In genomic region chr1:24418898-24419628, GRCh38 we compare ENCODE assay signal across 8 cellular contexts. TPM values are rescaled to one million over a fixed set of nuclear protein-coding genes. Genes with fewer than 3 reads are reported as not detected.
A peak's percentile ranks its signal among the peaks of the same experiment; 100 is the strongest.
DNase-seq lines count a peak whose midpoint lies in the region; ATAC-seq and TF ChIP-seq lines count a peak whose summit lies in the region.

No MANE protein-coding gene starts in this region.

- DNase-seq in MG63 (peak; percentile 89), lower lobe of right lung (peak; percentile 83), right lobe of liver (no peak), DMS53 treated with DMSO at 0.1 percent for 48 hours (lab: John Stamatoyannopoulos, UW; ENCODE audit: unreplicated experiment) (no peak), DMS 273 treated with DMSO at 0.1 percent for 48 hours (lab: John Stamatoyannopoulos, UW) (no peak)
- no peak for DNase-seq in activated naive CD8-positive, alpha-beta T cell treated with anti-CD3 and anti-CD28 coated beads, Interleukin-2, amount 10 ng/mL, durations not matched to agents 7 days and 5 days

- peaks cover 0 to 38% (median 28%) of the 10 kb centered on the region in 11 experiments; a peak in 13 of 22 replicates for H3K36me3 ChIP-seq in BLaER1 treated with 17β-estradiol and CSF1 and Interleukin-3, amounts not matched to agents 10 nM and 100 nM
- H3K36me3 ChIP-seq in MG63 (peaks cover 34% of the 10 kb centered on the region), lower lobe of right lung (peaks cover 37% of the 10 kb centered on the region), right lobe of liver (peaks cover 0 to 12% (median 0%) of the 10 kb centered on the region in 4 donors)

- no peak overlapping the region for H3K27ac ChIP-seq in BLaER1 treated with 17β-estradiol and CSF1 and Interleukin-3, amounts not matched to agents 10 nM and 100 nM
- H3K27ac ChIP-seq in lower lobe of right lung (peak overlapping the region; percentile 55), right lobe of liver (no peak overlapping the region)

- H3K9me3 ChIP-seq in BLaER1 treated with 17β-estradiol and CSF1 and Interleukin-3, amounts not matched to agents 10 nM and 100 nM (replicated peaks in 1 of 11): no peaks in the 10 kb centered on the region
- no peaks in the 10 kb centered on the region for H3K9me3 ChIP-seq in MG63
- no peaks in the 10 kb centered on the region for H3K9me3 ChIP-seq in lower lobe of right lung
- no peaks in the 10 kb centered on the region for H3K9me3 ChIP-seq in right lobe of liver

- POLR2A ChIA-PET in activated naive CD8-positive, alpha-beta T cell treated with anti-CD3 and anti-CD28 coated beads, Interleukin-2, amount 10 ng/mL, durations not matched to agents 7 days and 5 days (lab: Charles Lee): interaction anchor here (0.7 to 9.1 kb wide), 3 partner anchors 63 to 226 kb away, joined by 5 to 203 read pairs (median 69); partner anchors contain the start of gene RCAN3

- intact Hi-C loops in lower lobe of right lung (cut with DNase I): no loop called here
- intact Hi-C loops in right lobe of liver (cut with DNase I): no loop called here

- H3K4me3 Mint-ChIP-seq in activated naive CD8-positive, alpha-beta T cell treated with anti-CD3 and anti-CD28 coated beads, Interleukin-2, amount 10 ng/mL, durations not matched to agents 7 days and 5 days: peak overlapping the region; percentile 42

- H3K27me3 Mint-ChIP-seq in activated naive CD8-positive, alpha-beta T cell treated with anti-CD3 and anti-CD28 coated beads, Interleukin-2, amount 10 ng/mL, durations not matched to agents 7 days and 5 days: no peaks in the 10 kb centered on the region

- peaks cover 0 to 5% (median 0%) of the 10 kb centered on the region in 11 experiments; a peak in 1 of 22 replicates for H4K20me1 ChIP-seq in BLaER1 treated with 17β-estradiol and CSF1 and Interleukin-3, amounts not matched to agents 10 nM and 100 nM

- TF ChIP-seq POLR2A in right lobe of liver (IDR thresholded peaks at IDR 0.05): no peak

- H3K9ac ChIP-seq in BLaER1 treated with 17β-estradiol and CSF1 and Interleukin-3, amounts not matched to agents 10 nM and 100 nM: no peak overlapping the region

- ATAC-seq in activated naive CD8-positive, alpha-beta T cell treated with anti-CD3 and anti-CD28 coated beads, Interleukin-2, amount 10 ng/mL, durations not matched to agents 7 days and 5 days (ENCODE audit: low read depth): no peak
- ATAC-seq in lower lobe of right lung (peak; percentile 61 to 67), right lobe of liver (no peak), HG02571 (IDR thresholded peaks at IDR 0.05; ENCODE audit: unreplicated experiment) (no peak)

- TF ChIP-seq CTCF in lower lobe of right lung (IDR thresholded peaks at IDR 0.05): no peak
- TF ChIP-seq CTCF in right lobe of liver (IDR thresholded peaks at IDR 0.05): no peak

- peaks cover 0 to 9% (median 7%) of the 10 kb centered on the region in 11 experiments; a peak in 20 of 22 replicates for H3K27me3 ChIP-seq in BLaER1 treated with 17β-estradiol and CSF1 and Interleukin-3, amounts not matched to agents 10 nM and 100 nM
- H3K27me3 ChIP-seq in MG63 (no peaks in the 10 kb centered on the region), lower lobe of right lung (ENCODE audit: low read depth) (no peaks in the 10 kb centered on the region), right lobe of liver (no peaks in the 10 kb centered on the region)

- H3K4me1 ChIP-seq in BLaER1 treated with 17β-estradiol and CSF1 and Interleukin-3, amounts not matched to agents 10 nM and 100 nM: peaks cover 24 to 36% (median 33%) of the 10 kb centered on the region in 10 experiments
- H3K4me1 ChIP-seq in lower lobe of right lung (peaks cover 45% of the 10 kb centered on the region), right lobe of liver (peaks cover 0 to 8% (median 0%) of the 10 kb centered on the region in 4 donors)

- H3K27ac Mint-ChIP-seq in activated naive CD8-positive, alpha-beta T cell treated with anti-CD3 and anti-CD28 coated beads, Interleukin-2, amount 10 ng/mL, durations not matched to agents 7 days and 5 days: peak overlapping the region; percentile 78

- H3K4me1 Mint-ChIP-seq in activated naive CD8-positive, alpha-beta T cell treated with anti-CD3 and anti-CD28 coated beads, Interleukin-2, amount 10 ng/mL, durations not matched to agents 7 days and 5 days: peaks cover 35% of the 10 kb centered on the region

- H3K4me3 ChIP-seq in BLaER1 treated with 17β-estradiol and CSF1 and Interleukin-3, amounts not matched to agents 10 nM and 100 nM: no peak overlapping the region
- H3K4me3 ChIP-seq in MG63 (no peak overlapping the region), lower lobe of right lung (no peak overlapping the region), right lobe of liver (no peak overlapping the region)

- peak overlapping the region in 9 of 11 experiments; percentile 1 to 66 (median 28); a peak in 14 of 22 replicates for H3K4me2 ChIP-seq in BLaER1 treated with 17β-estradiol and CSF1 and Interleukin-3, amounts not matched to agents 10 nM and 100 nM

- H3K36me3 Mint-ChIP-seq in activated naive CD8-positive, alpha-beta T cell treated with anti-CD3 and anti-CD28 coated beads, Interleukin-2, amount 10 ng/mL, durations not matched to agents 7 days and 5 days: peaks cover 41% of the 10 kb centered on the region

- 70% methylated on average over 8 of the region's 14 CpGs for WGBS in right lobe of liver (ENCODE audit: insufficient coverage, low coverage, low lambda C conversion rate, missing lambda C conversion rate)

- H3K9me3 Mint-ChIP-seq in activated naive CD8-positive, alpha-beta T cell treated with anti-CD3 and anti-CD28 coated beads, Interleukin-2, amount 10 ng/mL, durations not matched to agents 7 days and 5 days: no peaks in the 10 kb centered on the region

RNA-seq across cellular contexts. Expression of gene NIPAL3, which starts 3.5 kb away (rescaled TPM):
- 44.1 and 45.5 TPM in 2 replicates for total RNA-seq in MG63 (2014; rRNA removed; shearing (Covaris generic); ENCODE audit: low replicate concordance)
- total RNA-seq in activated naive CD8-positive, alpha-beta T cell treated with anti-CD3 and anti-CD28 coated beads, Interleukin-2, amount 10 ng/mL, durations not matched to agents 7 days and 5 days: 10 to 100 TPM; 54.1 to 55.1 TPM
- total RNA-seq in lower lobe of right lung: 38.0 TPM
- total RNA-seq in right lobe of liver: 1 to 10 TPM; 3.4 to 9.2 (median 6.0) TPM

RNA-seq across cellular contexts. Expression of gene STPG1, which starts 5.5 kb away (rescaled TPM):
- total RNA-seq in MG63 (2014; rRNA removed; shearing (Covaris generic); ENCODE audit: low replicate concordance): 5.7 and 7.2 TPM in 2 replicates
- 1 to 10 TPM; 8.6 to 9.0 TPM for total RNA-seq in activated naive CD8-positive, alpha-beta T cell treated with anti-CD3 and anti-CD28 coated beads, Interleukin-2, amount 10 ng/mL, durations not matched to agents 7 days and 5 days
- total RNA-seq in lower lobe of right lung (13.1 TPM), right lobe of liver (1 to 10 TPM; 1.0 to 3.6 (median 1.7) TPM)

Comparison
In these comparisons a context has a peak if more than half of its experiments do, and no peak if none do; other contexts are left out.
1. DNase-seq: peak in MG63 (single experiment) and lower lobe of right lung (single experiment); none in activated naive CD8-positive, alpha-beta T cell treated with anti-CD3 and anti-CD28 coated beads, Interleukin-2, amount 10 ng/mL, durations not matched to agents 7 days and 5 days (single experiment), right lobe of liver (0 of 3), DMS53 treated with DMSO at 0.1 percent for 48 hours (single experiment) and DMS 273 treated with DMSO at 0.1 percent for 48 hours (single experiment).
2. ATAC-seq: peak in lower lobe of right lung (2 of 2); none in activated naive CD8-positive, alpha-beta T cell treated with anti-CD3 and anti-CD28 coated beads, Interleukin-2, amount 10 ng/mL, durations not matched to agents 7 days and 5 days (single experiment), right lobe of liver (0 of 4) and HG02571 (single experiment).